In genomic region chr19:41000310-41000737, GRCh38 we compare ENCODE assay signal across 15 cellular contexts. TPM values are rescaled to one million over a fixed set of nuclear protein-coding genes. Genes with fewer than 3 reads are reported as not detected.
DNase-seq lines count a peak whose midpoint lies in the region; ATAC-seq and TF ChIP-seq lines count a peak whose summit lies in the region.
"Had no signal": no experiment of that assay in that cellular context is flagged by ENCODE, and none has a peak within 500 bp of the region (broad histone marks: within the 10 kb centered on the region; RNA-seq: fewer than 3 reads in every experiment).

No MANE protein-coding gene starts in this region.

- TF ChIP-seq EP300 in esophagus muscularis mucosa (IDR thresholded peaks at IDR 0.05): no peak

- TF ChIP-seq CTCF in PC-3 (conservative IDR thresholded peaks at IDR 0.05; ENCODE audit: low read depth, low read length) (no peak), esophagus muscularis mucosa (IDR thresholded peaks at IDR 0.05) (no peak)

- intact Hi-C loops in PC-3 (cut with micrococcal nuclease) (no loop called here), esophagus muscularis mucosa (cut with DNase I) (no loop called here)

- H3F3A ChIP-seq in GM23248 (ENCODE audit: insufficient read depth): no peaks in the 10 kb centered on the region
- H3F3A ChIP-seq in PC-3 (ENCODE audit: low read length, unreplicated experiment): no peaks in the 10 kb centered on the region

- 49 to 50% methylated on average over 3 of the region's 3 CpGs for WGBS in GM23248 (ENCODE audit: low coverage in 1 of 2, low lambda C conversion rate in 2 of 2, missing lambda C conversion rate in 2 of 2), 2 experiments
- WGBS in esophagus muscularis mucosa: 82% methylated on average over 3 of the region's 3 CpGs

- H3K4me2 ChIP-seq in GM23248 (ENCODE audit: unreplicated experiment) (no peak overlapping the region), PC-3 (ENCODE audit: low read length) (0 out of 2 replicates have a peak overlapping the region, but pooled peaks have one; percentile 39)
- H3K4me2 ChIP-seq: BLaER1 treated with 17β-estradiol and CSF1 and Interleukin-3, amounts not matched to agents 10 nM and 100 nM had no signal

- H3K9ac ChIP-seq in GM23248 (no peak overlapping the region), PC-3 (ENCODE audit: low read length) (no peak overlapping the region)
- H3K9ac ChIP-seq: BLaER1 treated with 17β-estradiol and CSF1 and Interleukin-3, amounts not matched to agents 10 nM and 100 nM had no signal

- H3K4me1 ChIP-seq in GM23248 (ENCODE audit: insufficient read depth) (no peaks in the 10 kb centered on the region), PC-3 (ENCODE audit: insufficient read depth, low read length) (peaks cover 20% of the 10 kb centered on the region), esophagus muscularis mucosa (no peaks in the 10 kb centered on the region)
- H3K4me1 ChIP-seq: BLaER1 treated with 17β-estradiol and CSF1 and Interleukin-3, amounts not matched to agents 10 nM and 100 nM had no signal

- POLR2A ChIA-PET in PC-3 (lab: Charles Lee; ENCODE audit: unreplicated experiment): no interaction called here

- H3K36me3 ChIP-seq in GM23248 (ENCODE audit: low read depth) (no peaks in the 10 kb centered on the region), PC-3 (ENCODE audit: low read depth, low read length) (no peaks in the 10 kb centered on the region), esophagus muscularis mucosa (no peaks in the 10 kb centered on the region)
- H3K36me3 ChIP-seq: BLaER1 treated with 17β-estradiol and CSF1 and Interleukin-3, amounts not matched to agents 10 nM and 100 nM had no signal

- no peak overlapping the region for H3K4me3 ChIP-seq in GM23248
- H3K4me3 ChIP-seq in PC-3 (ENCODE audit: low read length): no peak overlapping the region
- no peak overlapping the region for H3K4me3 ChIP-seq in esophagus muscularis mucosa
- H3K4me3 ChIP-seq: BLaER1 treated with 17β-estradiol and CSF1 and Interleukin-3, amounts not matched to agents 10 nM and 100 nM had no signal

- in situ Hi-C loops in GM23248 (cut with MboI): no loop called here

- DNase-seq in GM23248: peak; percentile 2
- peak; percentile 92 for DNase-seq in PC-3
- DNase-seq in renal cortical epithelial cell (ENCODE audit: low read depth): peak; percentile 64
- DNase-seq in NK-92 (lab: John Stamatoyannopoulos, UW; ENCODE audit: unreplicated experiment): no peak
- DNase-seq in activated naive CD4-positive, alpha-beta T cell (lab: John Stamatoyannopoulos, UW): no peak
- DNase-seq in esophagus muscularis mucosa (ENCODE audit: extremely low spot score): no peak
- DNase-seq: activated CD4-positive, alpha-beta T cell treated with anti-CD3 and anti-CD28 coated beads, Interleukin-2, amount 50 U/mL, for 48 hours; EL; foreskin melanocyte; stimulated activated CD4-positive, alpha-beta T cell treated with anti-CD3 and anti-CD28 coated beads, Interleukin-2, amount 100 ng/mL, for 48 hours had no signal

- no peaks in the 10 kb centered on the region for H3K9me3 ChIP-seq in GM23248 (ENCODE audit: low read depth)
- H3K9me3 ChIP-seq in PC-3 (ENCODE audit: low read length): no peaks in the 10 kb centered on the region
- peaks cover 0 to 6% (median 0%) of the 10 kb centered on the region in 4 donors for H3K9me3 ChIP-seq in esophagus muscularis mucosa

- H4K20me1 ChIP-seq in GM23248 (ENCODE audit: insufficient read depth) (no peaks in the 10 kb centered on the region), PC-3 (ENCODE audit: low read length) (no peaks in the 10 kb centered on the region)
- H4K20me1 ChIP-seq: BLaER1 treated with 17β-estradiol and CSF1 and Interleukin-3, amounts not matched to agents 10 nM and 100 nM had no signal

- H3K9me2 ChIP-seq in GM23248 (ENCODE audit: insufficient read depth) (no peaks in the 10 kb centered on the region), PC-3 (replicated peaks; ENCODE audit: low read length) (no peaks in the 10 kb centered on the region)

- BruUV-seq in PC-3 (replicated peaks; lab: Mats Ljungman, UMichigan): no TSS peak

- H3K79me2 ChIP-seq in GM23248 (ENCODE audit: insufficient read depth) (no peaks in the 10 kb centered on the region), PC-3 (ENCODE audit: low read length) (no peaks in the 10 kb centered on the region)

- CTCF ChIA-PET in PC-3 (lab: Charles Lee): no interaction called here

- H3K27ac ChIP-seq in GM23248 (no peak overlapping the region), PC-3 (ENCODE audit: low read length) (peak overlapping the region; percentile 73), esophagus muscularis mucosa (replicated peaks in 1 of 4) (no peak overlapping the region)
- H3K27ac ChIP-seq: BLaER1 treated with 17β-estradiol and CSF1 and Interleukin-3, amounts not matched to agents 10 nM and 100 nM had no signal

- H3K27me3 ChIP-seq in GM23248 (replicated peaks; ENCODE audit: insufficient read depth) (0 out of 2 replicates have a peak, but pooled peaks cover 2% of the 10 kb centered on the region), PC-3 (ENCODE audit: low read length) (no peaks in the 10 kb centered on the region), esophagus muscularis mucosa (peaks cover 0 to 28% (median 0%) of the 10 kb centered on the region in 4 donors)
- H3K27me3 ChIP-seq: BLaER1 treated with 17β-estradiol and CSF1 and Interleukin-3, amounts not matched to agents 10 nM and 100 nM had no signal

- ATAC-seq in PC-3 (peak; percentile 89), esophagus mucosa (peak; percentile 88)

- H2AFZ ChIP-seq in GM23248 (no peak overlapping the region), PC-3 (ENCODE audit: low read length) (no peak overlapping the region)

- TF ChIP-seq POLR2A in esophagus muscularis mucosa (IDR thresholded peaks at IDR 0.05; ENCODE audit: low read depth): no peak

RNA-seq across cellular contexts. Expression of gene CYP2B6, which starts 9.2 kb away (rescaled TPM):
- total RNA-seq in GM23248 (2014; rRNA removed; shearing (Covaris generic)): not detected in 2 replicates
- polyA plus RNA-seq in GM23248 (2016; fragmentation: Nextera tagmentation; extraction: Ambion mirVana): not detected in 2 replicates
- not detected in 2 replicates for total RNA-seq in PC-3 (2014; rRNA removed)
- not detected for total RNA-seq in esophagus mucosa
- 0.05 TPM in 1 of 2 replicates, not detected in the other for total RNA-seq in renal cortical epithelial cell
- total RNA-seq in esophagus muscularis mucosa: not detected
- total RNA-seq: cerebellum, temporal lobe had no signal
- polyA plus RNA-seq: adipose tissue had no signal

Comparison
In these comparisons a context has a peak if more than half of its experiments do, and no peak if none do; other contexts are left out.
1. DNase-seq: peak in GM23248 (single experiment), PC-3 (single experiment) and renal cortical epithelial cell (single experiment); none in NK-92 (single experiment), activated naive CD4-positive, alpha-beta T cell (0 of 4) and esophagus muscularis mucosa (single experiment).